ENCODE assay signal across 24 cellular contexts in genomic region chr4:90103991-90104390, GRCh38. TPM values are rescaled to one million over a fixed set of nuclear protein-coding genes. Genes with fewer than 3 reads are reported as not detected.
"Had no signal": no experiment of that assay in that cellular context is flagged by ENCODE, and none has a peak within 500 bp of the region (broad histone marks: within the 10 kb centered on the region; RNA-seq: fewer than 3 reads in every experiment).

No MANE protein-coding gene starts in this region.

- H3K36me3 Mint-ChIP-seq: naive thymus-derived CD4-positive, alpha-beta T cell had no signal

- ATAC-seq: effector memory CD8-positive, alpha-beta T cell; esophagus mucosa; gastrocnemius medialis; heart right ventricle; left cardiac atrium; left lung; left ventricle myocardium superior; lower lobe of right lung; naive thymus-derived CD4-positive, alpha-beta T cell had no signal

- H3K4me1 Mint-ChIP-seq: naive thymus-derived CD4-positive, alpha-beta T cell had no signal

- H3K27me3 ChIP-seq: colonic mucosa, esophagus squamous epithelium, gastrocnemius medialis, heart right ventricle, left lung had no signal

- H3K27me3 Mint-ChIP-seq: dendritic cell treated with granulocyte-macrophage colony-stimulating factor and Interleukin-4, amounts not matched to agents 40 ng/mL and 50 ng/mL, for 4 days; effector memory CD8-positive, alpha-beta T cell had no signal

- H3K4me3 ChIP-seq: colonic mucosa, esophagus squamous epithelium, gastrocnemius medialis, heart right ventricle, left lung, lower lobe of right lung had no signal

- H3K4me1 ChIP-seq: colonic mucosa, esophagus squamous epithelium, gastrocnemius medialis, heart right ventricle, left lung, lower lobe of right lung had no signal

- DNase-seq: colonic mucosa; cortex of kidney; effector CD8-positive, alpha-beta T cell; effector memory CD8-positive, alpha-beta T cell; endodermal cell; erythroblast; esophagus squamous epithelium; foreskin fibroblast; foreskin melanocyte; gastrocnemius medialis; glutamatergic neuron; head of caudate nucleus; heart right ventricle; hippocampal formation; left cardiac atrium; left lung; left ventricle myocardium superior; lower lobe of right lung; mesenchymal stem cell; midbrain; naive thymus-derived CD4-positive, alpha-beta T cell had no signal

- H3K36me3 ChIP-seq: colonic mucosa, esophagus squamous epithelium, gastrocnemius medialis, heart right ventricle, left lung, lower lobe of right lung had no signal

- H3K27ac Mint-ChIP-seq: dendritic cell treated with granulocyte-macrophage colony-stimulating factor and Interleukin-4, amounts not matched to agents 40 ng/mL and 50 ng/mL, for 4 days; effector memory CD8-positive, alpha-beta T cell; endodermal cell; naive thymus-derived CD4-positive, alpha-beta T cell had no signal

- H3K9me3 Mint-ChIP-seq: endodermal cell had no signal

- H3K27ac ChIP-seq: colonic mucosa, epithelial cell of prostate, esophagus squamous epithelium, gastrocnemius medialis, heart right ventricle, left lung, lower lobe of right lung had no signal

- H3K4me3 Mint-ChIP-seq: dendritic cell treated with granulocyte-macrophage colony-stimulating factor and Interleukin-4, amounts not matched to agents 40 ng/mL and 50 ng/mL, for 4 days; effector memory CD8-positive, alpha-beta T cell; endodermal cell; naive thymus-derived CD4-positive, alpha-beta T cell had no signal

RNA-seq across cellular contexts. Expression of gene CCSER1, which starts 23.2 kb away (rescaled TPM):
- polyA plus RNA-seq: naive thymus-derived CD4-positive, alpha-beta T cell had no signal
